ENCODE assay signal across 15 cellular contexts in genomic region chr22:40597541-40598453, GRCh38. TPM values are rescaled to one million over a fixed set of nuclear protein-coding genes. Genes with fewer than 3 reads are reported as not detected.
A peak's percentile ranks its signal among the peaks of the same experiment; 100 is the strongest.
DNase-seq lines count a peak whose midpoint lies in the region; ATAC-seq and TF ChIP-seq lines count a peak whose summit lies in the region.
"Had no signal": no experiment of that assay in that cellular context is flagged by ENCODE, and none has a peak within 500 bp of the region (broad histone marks: within the 10 kb centered on the region; RNA-seq: fewer than 3 reads in every experiment).

No MANE protein-coding gene starts in this region.

- peaks cover 9% of the 10 kb centered on the region for H3K79me1 ChIP-seq in trophoblast cell (ENCODE audit: low read length)

- H4K12ac ChIP-seq in trophoblast cell (ENCODE audit: low read depth, low read length): no peak overlapping the region

- peak overlapping the region; percentile 95 for H2AK5ac ChIP-seq in trophoblast cell (ENCODE audit: low read length)

- H3K23ac ChIP-seq in trophoblast cell (ENCODE audit: low read length): no peak overlapping the region

- no peaks in the 10 kb centered on the region for H4K20me1 ChIP-seq in fibroblast of lung (ENCODE audit: control insufficient read depth, extremely low read depth, insufficient read depth, low read length)

- peak; percentile 32 for DNase-seq in G401 (ENCODE audit: low spot score)
- peak; percentile 40 to 78 for DNase-seq in fibroblast of lung (ENCODE audit: low read depth in 2 of 2)
- DNase-seq in trophoblast cell: peak; percentile 30 to 85
- DNase-seq in DMS53 (lab: John Stamatoyannopoulos, UW): no peak
- DNase-seq in NAMALWA (ENCODE audit: low spot score): no peak
- DNase-seq in upper lobe of left lung: no peak
- DNase-seq: activated CD4-positive, alpha-beta T cell treated with anti-CD3 and anti-CD28 coated beads, Interleukin-2, amount 10 ng/mL, durations not matched to agents 7 days and 5 days; adrenal gland; CD4-positive, CD25-positive, alpha-beta regulatory T cell; NCI-H2171 treated with DMSO at 0.1 percent for 48 hours; SIG-M5; stimulated activated naive CD4-positive, alpha-beta T cell treated with Interleukin-2 at 50 U/mL for 16 hours had no signal

- H3K4me2 ChIP-seq in fibroblast of lung (ENCODE audit: extremely low read depth, insufficient read depth, low read length) (peak overlapping the region; percentile 19), trophoblast cell (ENCODE audit: low read length) (no peak overlapping the region)

- H3K79me2 ChIP-seq in fibroblast of lung (ENCODE audit: control insufficient read depth, insufficient read depth, low read length) (peaks cover 76% of the 10 kb centered on the region), trophoblast cell (ENCODE audit: control insufficient read depth, insufficient read depth, low read length, poor library complexity) (peaks cover 10% of the 10 kb centered on the region)

- no peak for TF ChIP-seq EP300 in upper lobe of left lung (IDR thresholded peaks at IDR 0.05)

- H3K18ac ChIP-seq in trophoblast cell (ENCODE audit: low read length): peak overlapping the region; percentile 82

- H3K36me3 ChIP-seq in fibroblast of lung (ENCODE audit: control insufficient read depth, insufficient read depth, low read length): no peaks in the 10 kb centered on the region
- no peaks in the 10 kb centered on the region for H3K36me3 ChIP-seq in trophoblast cell (ENCODE audit: control insufficient read depth in 1 of 2, insufficient read depth in 2 of 2, low read length in 2 of 2)
- H3K36me3 ChIP-seq in upper lobe of left lung: no peaks in the 10 kb centered on the region
- H3K36me3 ChIP-seq: adrenal gland had no signal

- TF ChIP-seq CTCF in fibroblast of lung (conservative IDR thresholded peaks at IDR 0.05 in 1 of 2, IDR thresholded peaks at IDR 0.05 in 1 of 2; ENCODE audit: low read depth in 1 of 2, low read length in 2 of 2): no peak
- no peak for TF ChIP-seq CTCF in upper lobe of left lung (IDR thresholded peaks at IDR 0.05)

- H3K27ac ChIP-seq in fibroblast of lung (ENCODE audit: insufficient read depth, low read length): no peak overlapping the region
- peak overlapping the region; percentile 5 for H3K27ac ChIP-seq in trophoblast cell (ENCODE audit: low read depth, low read length)
- peak overlapping the region in 1 of 4 donors; percentile 19 for H3K27ac ChIP-seq in upper lobe of left lung
- H3K27ac ChIP-seq: adrenal gland had no signal

- H4K91ac ChIP-seq in trophoblast cell (ENCODE audit: low read depth, low read length): peak overlapping the region; percentile 21

- no peaks in the 10 kb centered on the region for H3K27me3 ChIP-seq in fibroblast of lung (ENCODE audit: control insufficient read depth, insufficient read depth, low read length)
- no peaks in the 10 kb centered on the region for H3K27me3 ChIP-seq in trophoblast cell (ENCODE audit: insufficient read depth, low read length)
- H3K27me3 ChIP-seq in upper lobe of left lung: no peaks in the 10 kb centered on the region
- H3K27me3 ChIP-seq: adrenal gland had no signal

- H3K9me3 ChIP-seq in fibroblast of lung (ENCODE audit: control insufficient read depth, insufficient read depth, low read depth, low read length) (no peaks in the 10 kb centered on the region), trophoblast cell (ENCODE audit: insufficient read depth, low read depth, low read length) (no peaks in the 10 kb centered on the region), upper lobe of left lung (no peaks in the 10 kb centered on the region)
- H3K9me3 ChIP-seq: adrenal gland had no signal

- H2BK12ac ChIP-seq in trophoblast cell (ENCODE audit: low read length): peak overlapping the region; percentile 96

- H2AFZ ChIP-seq in fibroblast of lung (ENCODE audit: low read length) (no peak overlapping the region), trophoblast cell (ENCODE audit: insufficient read depth, low read length, poor library complexity) (no peak overlapping the region)

- ATAC-seq in SK-N-SH treated with all-trans-retinoic acid at 6 μM for 48 hours: peak; percentile 79
- ATAC-seq in HG03520 (IDR thresholded peaks at IDR 0.05; ENCODE audit: unreplicated experiment): no peak
- ATAC-seq in upper lobe of left lung (ENCODE audit: low FRiP score in 2 of 2): no peak

- in situ Hi-C loops in G401 (cut with HindIII; ENCODE audit: low sequenced_read_pairs): no loop called here

- peak overlapping the region; percentile 58 for H3K14ac ChIP-seq in trophoblast cell (ENCODE audit: low read length)

- no peak for TF ChIP-seq POLR2A in upper lobe of left lung (IDR thresholded peaks at IDR 0.05)

- peak overlapping the region in 1 of 4 experiments; percentile 15 for H3K4me3 ChIP-seq in fibroblast of lung (replicated peaks in 1 of 4; ENCODE audit: control extremely low read depth in 1 of 4, insufficient read depth in 1 of 4, low read depth in 3 of 4, low read length in 4 of 4)
- H3K4me3 ChIP-seq in trophoblast cell (ENCODE audit: low read depth, low read length): no peak overlapping the region
- H3K4me3 ChIP-seq in upper lobe of left lung: no peak overlapping the region
- H3K4me3 ChIP-seq: adrenal gland, lung had no signal

- no peak overlapping the region for H3K9ac ChIP-seq in fibroblast of lung (ENCODE audit: insufficient read depth, low read length)
- H3K9ac ChIP-seq in trophoblast cell (ENCODE audit: low read length): no peak overlapping the region

- no CpG with 5 or more reads among the region's 7 CpGs for WGBS in trophoblast cell (ENCODE audit: extremely low coverage, insufficient coverage, insufficient read length)
- 65 to 67% methylated on average over 7 of the region's 7 CpGs for WGBS in upper lobe of left lung, 2 donors

- peak overlapping the region; percentile 50 for H4K8ac ChIP-seq in trophoblast cell (ENCODE audit: low read depth, low read length)

- peak overlapping the region; percentile 93 for H3K4ac ChIP-seq in trophoblast cell (ENCODE audit: low read depth, low read length)

- peak overlapping the region; percentile 81 for H2BK120ac ChIP-seq in trophoblast cell (ENCODE audit: insufficient read depth, low read length, poor library complexity)

- H3K4me1 ChIP-seq in fibroblast of lung (ENCODE audit: control insufficient read depth, extremely low read depth, insufficient read depth, low read length) (peaks cover 7% of the 10 kb centered on the region), trophoblast cell (ENCODE audit: control insufficient read depth in 1 of 2, insufficient read depth in 2 of 2, low read length in 2 of 2) (peaks cover 11 to 22% of the 10 kb centered on the region in 2 experiments), upper lobe of left lung (peaks cover 17 to 37% (median 27%) of the 10 kb centered on the region in 4 donors)

- H2BK5ac ChIP-seq in trophoblast cell (ENCODE audit: low read depth, low read length, poor library complexity): peak overlapping the region; percentile 80

TF ChIP-seq in SK-N-SH treated with all-trans-retinoic acid at 6 μM for 48 hours, 23 proteins besides CTCF, POLR2A, EP300 and RAD21:
- TF ChIP-seq OSR1 (CRISPR knock-in tag; IDR thresholded peaks at IDR 0.05) (no peak), SNAI2 (CRISPR knock-in tag; IDR thresholded peaks at IDR 0.05) (no peak), ARNTL (CRISPR knock-in tag; IDR thresholded peaks at IDR 0.05; ENCODE audit: borderline replicate concordance, low read depth) (no peak), ISL1 (CRISPR knock-in tag; IDR thresholded peaks at IDR 0.05) (no peak), RARB (CRISPR knock-in tag; IDR thresholded peaks at IDR 0.05) (no peak), PATZ1 (CRISPR knock-in tag; IDR thresholded peaks at IDR 0.05; ENCODE audit: borderline replicate concordance) (no peak)

RNA-seq across cellular contexts. Expression of gene MRTFA, which starts 38.7 kb away (rescaled TPM):
- total RNA-seq in G401 (2014; rRNA removed; shearing (Covaris generic)): 11.0 and 14.6 TPM in 2 replicates
- total RNA-seq in fibroblast of lung (13.4 and 23.0 TPM in 2 replicates), upper lobe of left lung (100 to 1,000 TPM in 2 of 6 donors, 10 to 100 TPM in 4; 47.9 to 178 (median 61.3) TPM)
- polyA plus RNA-seq in fibroblast of lung: 7.5 and 7.6 TPM in 2 replicates
- 26.9 and 30.2 TPM in 2 replicates for polyA plus RNA-seq in fibroblast of lung (2012)
- polyA minus RNA-seq in fibroblast of lung (ENCODE audit: low replicate concordance): 120 and 132 TPM in 2 replicates
- polyA plus RNA-seq in trophoblast cell (2013): 51.3 and 51.5 TPM in 2 replicates

Comparison
In these comparisons a context has a peak if more than half of its experiments do, and no peak if none do; other contexts are left out.
1. DNase-seq: peak in G401 (single experiment), fibroblast of lung (2 of 2) and trophoblast cell (2 of 2); none in DMS53 (single experiment), NAMALWA (single experiment) and upper lobe of left lung (0 of 2).